In genomic region chr20:25198663-25199363, GRCh38 we compare ENCODE assay signal across 15 cellular contexts. TPM values are rescaled to one million over a fixed set of nuclear protein-coding genes. Genes with fewer than 3 reads are reported as not detected.
DNase-seq lines count a peak whose midpoint lies in the region; ATAC-seq and TF ChIP-seq lines count a peak whose summit lies in the region.
"Had no signal": no experiment of that assay in that cellular context is flagged by ENCODE, and none has a peak within 500 bp of the region (broad histone marks: within the 10 kb centered on the region; RNA-seq: fewer than 3 reads in every experiment).

No MANE protein-coding gene starts in this region.

- H3K9me2 ChIP-seq in hepatocyte (replicated peaks; ENCODE audit: insufficient read depth): no peaks in the 10 kb centered on the region

- H3K27me3 Mint-ChIP-seq in naive thymus-derived CD4-positive, alpha-beta T cell: no peaks in the 10 kb centered on the region

- WGBS in esophagus muscularis mucosa: 67% methylated on average over 10 of the region's 11 CpGs
- WGBS in hepatocyte (ENCODE audit: low lambda C conversion rate, missing lambda C conversion rate): 81% methylated on average over 11 of the region's 11 CpGs

- peaks cover 16% of the 10 kb centered on the region for H4K20me1 ChIP-seq in hepatocyte (ENCODE audit: insufficient read depth, poor library complexity, severe bottlenecking)

- H3K27me3 ChIP-seq in esophagus muscularis mucosa (no peaks in the 10 kb centered on the region), hepatocyte (no peaks in the 10 kb centered on the region)
- H3K27me3 ChIP-seq in naive thymus-derived CD4-positive, alpha-beta T cell (ENCODE audit: control insufficient read depth in 2 of 2, insufficient read depth in 2 of 2, low read length in 2 of 2): no peaks in the 10 kb centered on the region
- H3K27me3 ChIP-seq: tibial artery had no signal

- H3K36me3 ChIP-seq in esophagus muscularis mucosa: no peaks in the 10 kb centered on the region
- no peaks in the 10 kb centered on the region for H3K36me3 ChIP-seq in naive thymus-derived CD4-positive, alpha-beta T cell (ENCODE audit: control insufficient read depth in 2 of 3, insufficient read depth in 3 of 3, low read length in 3 of 3)
- no peaks in the 10 kb centered on the region for H3K36me3 ChIP-seq in hepatocyte (replicated peaks; ENCODE audit: insufficient read depth, low read depth)
- H3K36me3 ChIP-seq: tibial artery had no signal

- TF ChIP-seq CTCF in AG10803 (conservative IDR thresholded peaks at IDR 0.05; ENCODE audit: low read length) (no peak), esophagus muscularis mucosa (IDR thresholded peaks at IDR 0.05) (no peak), hepatocyte (IDR thresholded peaks at IDR 0.05; ENCODE audit: poor library complexity) (no peak)

- peaks cover 31 to 87% (median 69%) of the 10 kb centered on the region in 7 donors for H3K4me1 Mint-ChIP-seq in naive thymus-derived CD4-positive, alpha-beta T cell

- TF ChIP-seq EP300 in esophagus muscularis mucosa (IDR thresholded peaks at IDR 0.05): no peak

- H3K27ac ChIP-seq in esophagus muscularis mucosa (replicated peaks in 1 of 4) (peak overlapping the region; percentile 41 to 94 (median 78)), hepatocyte (no peak overlapping the region)
- H3K27ac ChIP-seq in naive thymus-derived CD4-positive, alpha-beta T cell (ENCODE audit: low read depth, low read length): no peak overlapping the region

- H3K27ac Mint-ChIP-seq in naive thymus-derived CD4-positive, alpha-beta T cell: peak overlapping the region in 6 of 9 donors; percentile 30 to 95 (median 88)

- H3K79me2 ChIP-seq in hepatocyte: peaks cover 74% of the 10 kb centered on the region

- TF ChIP-seq POLR2A in esophagus muscularis mucosa (IDR thresholded peaks at IDR 0.05; ENCODE audit: low read depth): no peak

- H3K4me3 ChIP-seq in AG10803 (ENCODE audit: low read length): no peak overlapping the region
- H3K4me3 ChIP-seq in esophagus muscularis mucosa: no peak overlapping the region
- H3K4me3 ChIP-seq in naive thymus-derived CD4-positive, alpha-beta T cell (ENCODE audit: low read length): no peak overlapping the region
- H3K4me3 ChIP-seq in hepatocyte: no peak overlapping the region
- H3K4me3 ChIP-seq: tibial artery had no signal

- CTCF ChIA-PET in naive thymus-derived CD4-positive, alpha-beta T cell (lab: Charles Lee): no interaction called here

- no peaks in the 10 kb centered on the region for H3K9me3 Mint-ChIP-seq in naive thymus-derived CD4-positive, alpha-beta T cell

- POLR2A ChIA-PET in naive thymus-derived CD4-positive, alpha-beta T cell (lab: Charles Lee): interaction anchor here (0.7 kb wide), 1 partner anchor 60 kb away, joined by 3 read pairs; no protein-coding TSS in a partner anchor

- H3K4me1 ChIP-seq in esophagus muscularis mucosa: peaks cover 41 to 57% (median 52%) of the 10 kb centered on the region in 4 donors
- H3K4me1 ChIP-seq in naive thymus-derived CD4-positive, alpha-beta T cell (ENCODE audit: control insufficient read depth in 2 of 2, insufficient read depth in 2 of 2, low read length in 2 of 2): peaks cover 19 to 29% of the 10 kb centered on the region in 2 donors
- H3K4me1 ChIP-seq in hepatocyte (ENCODE audit: insufficient read depth): peaks cover 3% of the 10 kb centered on the region

- intact Hi-C loops in esophagus muscularis mucosa (cut with DNase I): loop anchor here (5.0 kb wide), 3 partner anchors 48 to 207 kb away; partner anchors contain the start of genes ABHD12, APMAP and PYGB
- intact Hi-C loops in naive thymus-derived CD4-positive, alpha-beta T cell (cut with micrococcal nuclease): loop anchor here (5.0 kb wide), 4 partner anchors 117 to 423 kb away; partner anchors contain the start of genes ACSS1 (in 1 of the 2), NANP (in 1 of the 2) and VSX1 (in 1 of the 2)

- H3K4me3 Mint-ChIP-seq in naive thymus-derived CD4-positive, alpha-beta T cell: no peak overlapping the region

- H3K9me3 ChIP-seq in esophagus muscularis mucosa (no peaks in the 10 kb centered on the region), hepatocyte (ENCODE audit: low read depth) (no peaks in the 10 kb centered on the region)
- no peaks in the 10 kb centered on the region for H3K9me3 ChIP-seq in naive thymus-derived CD4-positive, alpha-beta T cell (ENCODE audit: control insufficient read depth in 2 of 3, low read length in 3 of 3)
- H3K9me3 ChIP-seq: tibial artery had no signal

- peak; percentile 29 for DNase-seq in AG10803 (ENCODE audit: low read depth)
- DNase-seq in GM03348 (ENCODE audit: low spot score): peak; percentile 35
- no peak for DNase-seq in esophagus muscularis mucosa (ENCODE audit: extremely low spot score)
- DNase-seq in naive thymus-derived CD4-positive, alpha-beta T cell: no peak
- no peak for DNase-seq in SW480 (ENCODE audit: low spot score)
- no peak for DNase-seq in Ammon's horn (ENCODE audit: low spot score)
- DNase-seq in hepatocyte (ENCODE audit: low spot score): no peak
- DNase-seq: activated CD4-positive, alpha-beta T cell treated with anti-CD3 and anti-CD28 coated beads, Interleukin-2, amount 50 U/mL, for 1 hour; activated effector memory CD4-positive, alpha-beta T cell treated with anti-CD3 and anti-CD28 coated beads, Interleukin-2, amount 50 U/mL, for 16 hours; effector memory CD4-positive, alpha-beta T cell; NCI-H1417; NCI-H446 treated with DMSO at 0.1 percent for 48 hours; tibial artery had no signal

- H3K36me3 Mint-ChIP-seq in naive thymus-derived CD4-positive, alpha-beta T cell: peaks cover 0 to 7% (median 5%) of the 10 kb centered on the region in 5 donors

- no peak overlapping the region for H3K4me2 ChIP-seq in hepatocyte

- no peak for ATAC-seq in naive thymus-derived CD4-positive, alpha-beta T cell
- no peak for ATAC-seq in GM21515 (IDR thresholded peaks at IDR 0.05; ENCODE audit: unreplicated experiment)
- ATAC-seq: left lobe of liver had no signal

- no peak overlapping the region for H2AFZ ChIP-seq in hepatocyte

RNA-seq across cellular contexts. Expression of gene ENTPD6, which starts 3.3 kb away (rescaled TPM):
- total RNA-seq in esophagus muscularis mucosa: 10 to 100 TPM; 39.0 to 44.1 (median 43.5) TPM
- total RNA-seq in naive thymus-derived CD4-positive, alpha-beta T cell: 100 to 1,000 TPM in 2 of 5 experiments, 10 to 100 TPM in 3; 41.1 to 108 (median 74.4) TPM
- 10 to 100 TPM; 43.7 to 56.9 TPM for polyA plus RNA-seq in naive thymus-derived CD4-positive, alpha-beta T cell
- total RNA-seq in hepatocyte: 58.1 and 80.4 TPM in 2 replicates
- 87.1 and 92.0 TPM in 2 replicates for polyA plus RNA-seq in hepatocyte

RNA-seq across cellular contexts. Expression of gene PYGB, which starts 49.1 kb away (rescaled TPM):
- total RNA-seq in esophagus muscularis mucosa: 100 to 1,000 TPM; 398 to 632 (median 462) TPM
- 10 to 100 TPM; 29.8 to 45.2 (median 43.6) TPM for total RNA-seq in naive thymus-derived CD4-positive, alpha-beta T cell
- polyA plus RNA-seq in naive thymus-derived CD4-positive, alpha-beta T cell: 10 to 100 TPM; 55.9 to 81.6 TPM
- total RNA-seq in hepatocyte: 52.0 and 61.1 TPM in 2 replicates
- 35.0 and 45.3 TPM in 2 replicates for polyA plus RNA-seq in hepatocyte

Comparison
In these comparisons a context has a peak if more than half of its experiments do, and no peak if none do; other contexts are left out.
1. DNase-seq: peak in AG10803 (single experiment) and GM03348 (single experiment); none in esophagus muscularis mucosa (single experiment), naive thymus-derived CD4-positive, alpha-beta T cell (0 of 9), SW480 (single experiment), Ammon's horn (single experiment) and hepatocyte (single experiment).
2. H3K27ac ChIP-seq: peak in esophagus muscularis mucosa (4 of 4); none in naive thymus-derived CD4-positive, alpha-beta T cell (single experiment) and hepatocyte (single experiment).